In the genomic region with DNA sequence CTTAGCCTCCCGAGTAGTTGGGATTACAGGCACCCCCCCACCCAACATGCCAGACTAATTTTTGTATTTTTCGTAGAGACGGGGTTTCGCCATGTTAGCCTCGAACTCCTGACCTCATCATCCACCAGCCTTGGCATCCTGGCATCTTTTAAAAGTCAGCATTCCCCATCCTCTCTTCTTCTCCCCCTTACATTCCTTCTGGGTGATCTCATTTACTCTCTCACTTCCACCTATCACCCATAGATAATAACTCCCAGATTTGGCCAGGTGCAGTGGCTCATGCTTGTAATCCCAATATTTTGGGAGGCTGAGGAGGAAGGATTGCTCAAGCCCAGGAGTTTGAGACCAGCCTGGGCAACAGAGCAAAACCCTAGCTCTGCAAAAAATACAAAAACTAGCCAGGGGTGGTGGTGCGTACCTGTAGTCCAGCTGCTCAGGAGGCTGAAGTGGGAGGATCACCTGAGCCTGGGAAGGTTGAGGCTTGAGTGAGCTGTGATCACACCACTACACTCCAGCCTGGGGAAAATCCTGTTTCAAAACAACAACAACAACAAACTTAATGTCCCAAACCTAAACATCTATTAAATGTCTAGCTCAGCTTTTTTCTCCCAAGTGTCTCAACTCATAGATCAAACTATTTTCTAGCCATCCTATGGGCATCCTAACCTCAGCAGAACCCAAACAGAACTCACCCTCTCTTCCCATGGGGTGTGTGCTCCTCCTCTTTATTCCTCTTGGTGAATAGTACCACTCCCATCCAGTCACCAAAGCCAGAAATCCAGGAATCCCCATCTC, we compare ENCODE assay signal across 1 cellular context.
TF ChIP-seq lines count a peak whose summit lies in the region.

No MANE protein-coding gene starts in this region.

TF ChIP-seq in IMR-90, 13 proteins besides CTCF, POLR2A, EP300 and RAD21:
- no peak for TF ChIP-seq MAZ (IDR thresholded peaks at IDR 0.05; ENCODE audit: borderline replicate concordance, low read depth, low read length)
- peak; percentile 44 for TF ChIP-seq MAFK (IDR thresholded peaks at IDR 0.05; ENCODE audit: low read depth, low read length)
